1 cellular context compared by ENCODE assay signal in genomic region chr12:122730215-122731014, GRCh38.
TF ChIP-seq lines count a peak whose summit lies in the region.

TSS of gene HCAR1 (minus strand) at chr12:122730844. CDS start at chr12:122730339, 505 bp downstream.

TF ChIP-seq in SK-N-SH treated with all-trans-retinoic acid at 6 μM for 48 hours, 23 proteins besides CTCF, POLR2A, EP300 and RAD21 (continued from another document):
- TF ChIP-seq TSHZ2 (CRISPR knock-in tag; IDR thresholded peaks at IDR 0.05) = no peak
- no peak for TF ChIP-seq PPARA (CRISPR knock-in tag; IDR thresholded peaks at IDR 0.05; ENCODE audit: borderline replicate concordance)
- TF ChIP-seq ESRRG (CRISPR knock-in tag; IDR thresholded peaks at IDR 0.05) = no peak
